Comparison of ENCODE assay signal across 16 cellular contexts in genomic region chr6:116408476-116408875, GRCh38. TPM values are rescaled to one million over a fixed set of nuclear protein-coding genes. Genes with fewer than 3 reads are reported as not detected.
DNase-seq lines count a peak whose midpoint lies in the region; ATAC-seq, FAIRE-seq and TF ChIP-seq lines count a peak whose summit lies in the region.
"Had no signal": no experiment of that assay in that cellular context is flagged by ENCODE, and none has a peak within 500 bp of the region (broad histone marks: within the 10 kb centered on the region; RNA-seq: fewer than 3 reads in every experiment).

No MANE protein-coding gene starts in this region.

- H3K27ac ChIP-seq in heart right ventricle, result peak overlapping the region in 3 of 10 donors; percentile 6 to 31 (median 29)

- peaks cover 0 to 6% (median 0%) of the 10 kb centered on the region in 9 donors for H3K36me3 ChIP-seq in heart right ventricle

- no peaks in the 10 kb centered on the region for H3K9me3 ChIP-seq in heart right ventricle

- intact Hi-C loops in heart right ventricle (cut with DNase I), result no loop called here

- ATAC-seq in GM21367 (IDR thresholded peaks at IDR 0.05; ENCODE audit: unreplicated experiment) (peak; percentile 24), HG03045 (IDR thresholded peaks at IDR 0.05; ENCODE audit: unreplicated experiment) (peak; percentile 32), heart right ventricle (peak in 5 of 8 donors; percentile 34 to 90 (median 61))
- ATAC-seq: activated naive CD8-positive, alpha-beta T cell treated with anti-CD3 and anti-CD28 coated beads, Interleukin-2, amount 50 U/mL, for 24 hours; stimulated activated naive CD8-positive, alpha-beta T cell treated with anti-CD3 and anti-CD28 coated beads, Interleukin-15, Interleukin-2, amounts not matched to agents 100 U/mL and 50 U/mL, for 24 hours had no signal

- peaks cover 6 to 77% (median 44%) of the 10 kb centered on the region in 9 donors for H3K4me1 ChIP-seq in heart right ventricle

- TF ChIP-seq CTCF in heart right ventricle (IDR thresholded peaks at IDR 0.05), result no peak

- 49 to 61% methylated on average over 4 of the region's 4 CpGs for WGBS in heart right ventricle, 2 donors

- no peaks in the 10 kb centered on the region for H3K27me3 ChIP-seq in heart right ventricle

- H3K4me3 ChIP-seq in heart right ventricle, result no peak overlapping the region

- peak; percentile 69 for FAIRE-seq in GM12892 (lab: Jason Lieb, UNC)

- TF ChIP-seq POLR2A in GM12892 (IDR thresholded peaks at IDR 0.05; ENCODE audit: low read depth, low read length), result peak; percentile 20; the same call in 1 of the 2 replicates

- DNase-seq in GM12892 (ENCODE audit: insufficient read length), result no peak
- DNase-seq in heart right ventricle, result no peak
- no peak for DNase-seq in activated naive CD4-positive, alpha-beta T cell treated with anti-CD3 and anti-CD28 coated beads, Interleukin-2, amount 50 U/mL, for 16 hours
- DNase-seq in NCI-H69 (lab: John Stamatoyannopoulos, UW), result no peak
- no peak for DNase-seq in NCI-H2171 (lab: John Stamatoyannopoulos, UW)
- no peak for DNase-seq in NOMO-1 treated with DMSO at 0.1 percent for 48 hours (lab: John Stamatoyannopoulos, UW; ENCODE audit: unreplicated experiment)
- DNase-seq: activated CD8-positive, alpha-beta memory T cell treated with anti-CD3 and anti-CD28 coated beads, Interleukin-2, amount 50 U/mL, for 48 hours; activated naive CD8-positive, alpha-beta T cell treated with anti-CD3 and anti-CD28 coated beads, Interleukin-2, amount 50 U/mL, for 24 hours; DND-41; NCI-H1092; NCI-H82; SIG-M5; stimulated activated CD4-positive, alpha-beta T cell treated with anti-CD3 and anti-CD28 coated beads, Interleukin-4, amount 100 ng/mL, for 1 hour; stimulated activated naive CD8-positive, alpha-beta T cell treated with anti-CD3 and anti-CD28 coated beads, Interleukin-15, Interleukin-2, amounts not matched to agents 100 U/mL and 50 U/mL, for 24 hours had no signal

RNA-seq across cellular contexts. Expression of gene DSE, which starts 37.7 kb away (rescaled TPM):
- polyA plus RNA-seq in GM12892 (2012; ENCODE audit: missing spikeins), result 36.6 TPM
- 10 to 100 TPM in 8 of 10 donors, 1 to 10 TPM in 2; 8.8 to 25.4 (median 12.7) TPM for total RNA-seq in heart right ventricle
- polyA plus RNA-seq in heart right ventricle, result 1 to 10 TPM; 3.8 to 5.1 TPM

RNA-seq across cellular contexts. Expression of gene CALHM6, which starts 52.7 kb away (rescaled TPM):
- polyA plus RNA-seq in GM12892 (2012; ENCODE audit: missing spikeins), result 34.9 TPM
- total RNA-seq in heart right ventricle, result 10 to 100 TPM in 1 of 10 donors, 1 to 10 TPM in 4, under 1 TPM in 3, not detected in 2; 0.45 to 40.8 (median 1.5) TPM
- 1 to 10 TPM; 1.5 to 2.6 TPM for polyA plus RNA-seq in heart right ventricle
